8 cellular contexts compared by ENCODE assay signal in the genomic region with DNA sequence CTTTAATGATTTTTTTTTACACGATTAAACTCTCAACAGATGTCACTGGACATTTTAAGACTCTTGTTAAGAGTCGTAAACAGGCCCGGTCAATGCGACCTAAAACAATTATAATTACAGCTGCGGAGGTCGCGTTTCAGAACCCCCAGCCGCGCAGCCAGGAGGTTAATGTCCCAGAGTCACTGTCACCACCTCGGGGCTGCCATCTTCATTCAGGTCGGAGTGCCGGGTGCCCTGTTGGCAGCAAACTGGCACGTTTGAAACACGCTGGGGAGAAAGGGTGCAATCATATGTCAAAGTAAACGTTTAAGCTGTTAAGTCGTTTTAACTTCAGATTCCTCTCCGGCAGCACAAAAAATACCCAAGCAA. TPM values are rescaled to one million over a fixed set of nuclear protein-coding genes. Genes with fewer than 3 reads are reported as not detected.
DNase-seq lines count a peak whose midpoint lies in the region; ATAC-seq, FAIRE-seq and TF ChIP-seq lines count a peak whose summit lies in the region.

No MANE protein-coding gene starts in this region.

- no peak for ATAC-seq in HepG2
- no peak for ATAC-seq in upper lobe of right lung
- ATAC-seq in HG02798 (IDR thresholded peaks at IDR 0.05; ENCODE audit: poor library complexity, unreplicated experiment) = no peak
- ATAC-seq in left lobe of liver = no peak

- intact Hi-C loops in HepG2 (cut with micrococcal nuclease; ENCODE audit: unreplicated experiment) (no loop called here), upper lobe of right lung (cut with DNase I) (no loop called here)

- no peak for TF ChIP-seq POLR2A in HepG2 (IDR thresholded peaks at IDR 0.05; ENCODE audit: insufficient read depth in 1 of 2, low read depth in 2 of 2, low read length in 2 of 2)

- H3K27me3 ChIP-seq in adipocyte (replicated peaks; ENCODE audit: control insufficient read depth, insufficient read depth, low read length) (peaks cover 48% of the 10 kb centered on the region), HepG2 (ENCODE audit: control insufficient read depth in 1 of 2, insufficient read depth in 2 of 2, low read length in 2 of 2) (peaks cover 6 to 44% of the 10 kb centered on the region in 2 experiments), upper lobe of right lung (peaks cover 73% of the 10 kb centered on the region)

- H3K4me3 ChIP-seq in adipocyte (ENCODE audit: low read length) = peak overlapping the region; percentile 76
- no peak overlapping the region for H3K4me3 ChIP-seq in HepG2 (replicated peaks in 1 of 3; ENCODE audit: insufficient read depth in 1 of 3, low read depth in 2 of 3, low read length in 3 of 3)
- peak overlapping the region; percentile 47 for H3K4me3 ChIP-seq in upper lobe of right lung

- in situ Hi-C loops in HepG2 (cut with HindIII; ENCODE audit: extremely low pct_ligation_motif_present, low pct_unique_long_range_greater_than_20kb) = no loop called here

- H3K36me3 Mint-ChIP-seq in activated naive CD4-positive, alpha-beta T cell treated with anti-CD3 and anti-CD28 coated beads, Interleukin-2, amount 10 ng/mL, durations not matched to agents 7 days and 5 days = peaks cover 2% of the 10 kb centered on the region

- no peaks in the 10 kb centered on the region for H3K79me2 ChIP-seq in HepG2 (ENCODE audit: insufficient read depth, low read length)

- WGBS in HepG2 (ENCODE audit: low lambda C conversion rate) = 10% methylated on average over 9 of the region's 17 CpGs

- H3K36me3 ChIP-seq in adipocyte (ENCODE audit: control insufficient read depth, insufficient read depth, low read length, severe bottlenecking) (no peaks in the 10 kb centered on the region), HepG2 (replicated peaks in 1 of 2; ENCODE audit: control insufficient read depth in 1 of 2, insufficient read depth in 2 of 2, low read length in 2 of 2) (no peaks in the 10 kb centered on the region), upper lobe of right lung (no peaks in the 10 kb centered on the region)

- TF ChIP-seq EP300 in HepG2 (IDR thresholded peaks at IDR 0.05; ENCODE audit: low read depth in 2 of 2, low read length in 2 of 2) (no peak), HepG2 (CRISPR knock-in tag; IDR thresholded peaks at IDR 0.05; ENCODE audit: borderline replicate concordance) (no peak)

- peak overlapping the region; percentile 80 for H3K4me3 Mint-ChIP-seq in activated naive CD4-positive, alpha-beta T cell treated with anti-CD3 and anti-CD28 coated beads, Interleukin-2, amount 10 ng/mL, durations not matched to agents 7 days and 5 days

- H3K4me1 Mint-ChIP-seq in activated naive CD4-positive, alpha-beta T cell treated with anti-CD3 and anti-CD28 coated beads, Interleukin-2, amount 10 ng/mL, durations not matched to agents 7 days and 5 days = peaks cover 11% of the 10 kb centered on the region

- H3K27ac Mint-ChIP-seq in activated naive CD4-positive, alpha-beta T cell treated with anti-CD3 and anti-CD28 coated beads, Interleukin-2, amount 10 ng/mL, durations not matched to agents 7 days and 5 days = no peak overlapping the region

- H3K27ac ChIP-seq in HepG2 (ENCODE audit: extremely low read length, insufficient read depth, low read length) = no peak overlapping the region
- no peak overlapping the region for H3K27ac ChIP-seq in upper lobe of right lung

- TF ChIP-seq CTCF in HepG2 (CRISPR knock-in tag; IDR thresholded peaks at IDR 0.05) (no peak), upper lobe of right lung (IDR thresholded peaks at IDR 0.05) (no peak)

- H3K9ac ChIP-seq in adipocyte (ENCODE audit: low read length) = peak overlapping the region; percentile 44
- no peak overlapping the region for H3K9ac ChIP-seq in HepG2 (ENCODE audit: insufficient read depth, low read depth, low read length)

- POLR2A ChIA-PET in HepG2 (lab: Yijun Ruan, JAX) = no interaction called here

- H3K9me3 ChIP-seq in adipocyte (ENCODE audit: control insufficient read depth, low read length) (peaks cover 14% of the 10 kb centered on the region), HepG2 (ENCODE audit: low read length) (no peaks in the 10 kb centered on the region), upper lobe of right lung (no peaks in the 10 kb centered on the region)

- H3K4me2 ChIP-seq in HepG2 (ENCODE audit: low read depth, low read length) = no peak overlapping the region; the same call in 1 of the 2 replicates

- BruUV-seq in HepG2 (replicated peaks; lab: Mats Ljungman, UMichigan) = no TSS peak

- no peaks in the 10 kb centered on the region for H4K20me1 ChIP-seq in HepG2 (ENCODE audit: insufficient read depth, low read length)

- H2AFZ ChIP-seq in HepG2 (ENCODE audit: low read length) = no peak overlapping the region

- DNase-seq in activated naive CD4-positive, alpha-beta T cell treated with anti-CD3 and anti-CD28 coated beads, Interleukin-2, amount 10 ng/mL, durations not matched to agents 7 days and 5 days = no peak
- no peak for DNase-seq in activated naive CD4-positive, alpha-beta T cell (lab: John Stamatoyannopoulos, UW)
- DNase-seq in adipocyte (ENCODE audit: low read depth) (no peak), HepG2 (ENCODE audit: low spot score) (no peak), upper lobe of right lung (no peak), NCI-H446 treated with DMSO at 0.1 percent for 48 hours (lab: John Stamatoyannopoulos, UW) (no peak), left lobe of liver (ENCODE audit: low spot score) (no peak)

- CTCF ChIA-PET in activated naive CD4-positive, alpha-beta T cell treated with anti-CD3 and anti-CD28 coated beads, Interleukin-2, amount 10 ng/mL, durations not matched to agents 7 days and 5 days (lab: Charles Lee) = no interaction called here
- CTCF ChIA-PET in HepG2 (lab: Yijun Ruan, JAX; ENCODE audit: low intra/inter-chr PET ratio, low total read pairs) = no interaction called here

- H3K4me1 ChIP-seq in adipocyte (ENCODE audit: control insufficient read depth, insufficient read depth, low read length) = peaks cover 7% of the 10 kb centered on the region
- H3K4me1 ChIP-seq in HepG2 (ENCODE audit: insufficient read depth, low read length) = no peaks in the 10 kb centered on the region
- peaks cover 23% of the 10 kb centered on the region for H3K4me1 ChIP-seq in upper lobe of right lung

- TF ChIP-seq RAD21 in HepG2 (CRISPR knock-in tag; IDR thresholded peaks at IDR 0.05) = no peak

- no peak for FAIRE-seq in HepG2 (lab: Jason Lieb, UNC)

- H3K27me3 Mint-ChIP-seq in activated naive CD4-positive, alpha-beta T cell treated with anti-CD3 and anti-CD28 coated beads, Interleukin-2, amount 10 ng/mL, durations not matched to agents 7 days and 5 days = peaks cover 80% of the 10 kb centered on the region

- no peaks in the 10 kb centered on the region for H3K9me3 Mint-ChIP-seq in activated naive CD4-positive, alpha-beta T cell treated with anti-CD3 and anti-CD28 coated beads, Interleukin-2, amount 10 ng/mL, durations not matched to agents 7 days and 5 days

TF ChIP-seq in HepG2, 621 proteins besides CTCF, POLR2A, EP300 and RAD21:
- TF ChIP-seq ZNF543 (CRISPR knock-in tag; IDR thresholded peaks at IDR 0.05) = no peak
- TF ChIP-seq ZNF639 (CRISPR knock-in tag; conservative IDR thresholded peaks at IDR 0.05) = no peak
- TF ChIP-seq EZH2 (conservative IDR thresholded peaks at IDR 0.05; ENCODE audit: low read depth, low read length) = 0 out of 2 replicates have a peak, but pooled peaks have one; percentile 69

RNA-seq across cellular contexts. Expression of gene PHF21B, which starts 0.7 kb away (rescaled TPM):
- not detected in 2 replicates for total RNA-seq in HepG2 (2016; rRNA removed; fragmentation: Illumina TruSeq; extraction: Trizol)
- total RNA-seq in HepG2 (2016; cell fraction: cytosol; rRNA removed; fragmentation: Illumina TruSeq; extraction: Trizol; ENCODE audit: low read depth) = not detected in 2 replicates
- total RNA-seq in HepG2 (2016; cell fraction: insoluble cytoplasmic fraction; rRNA removed; fragmentation: Illumina TruSeq; extraction: Trizol) = not detected in 2 replicates
- total RNA-seq in HepG2 (2016; cell fraction: membrane; rRNA removed; fragmentation: Illumina TruSeq; extraction: Trizol) = not detected in 2 replicates
- total RNA-seq in HepG2 (2016; cell fraction: nucleus; rRNA removed; fragmentation: Illumina TruSeq; extraction: Trizol) = not detected in 2 replicates
- polyA plus RNA-seq in HepG2 (2011; rRNA removed) = not detected in 2 replicates
- polyA plus RNA-seq in HepG2 (2011; cell fraction: cytosol; rRNA removed) = not detected in 2 replicates
- polyA plus RNA-seq in HepG2 (2011; cell fraction: nucleus; rRNA removed) = not detected in 2 replicates
- not detected in 2 replicates for polyA plus RNA-seq in HepG2 (2012)
- polyA plus RNA-seq in HepG2 (2016; cell fraction: cytosol; fragmentation: Illumina TruSeq; extraction: Trizol; ENCODE audit: low read depth) = not detected in 2 replicates
- not detected in 2 replicates for polyA plus RNA-seq in HepG2 (2016; cell fraction: insoluble cytoplasmic fraction; fragmentation: Illumina TruSeq; extraction: Trizol; ENCODE audit: low read depth)
- polyA plus RNA-seq in HepG2 (2016; cell fraction: membrane; fragmentation: Illumina TruSeq; extraction: Trizol; ENCODE audit: low read depth) = not detected in 2 replicates
- not detected in 2 replicates for polyA plus RNA-seq in HepG2 (2016; cell fraction: nucleus; fragmentation: Illumina TruSeq; extraction: Trizol; ENCODE audit: insufficient read depth, low read depth)
- 0.05 TPM in 1 of 2 replicates, not detected in the other for polyA minus RNA-seq in HepG2 (2011; rRNA and poly(A)+ RNA removed; ENCODE audit: low replicate concordance)
- polyA minus RNA-seq in HepG2 (2011; cell fraction: cytosol; rRNA and poly(A)+ RNA removed) = not detected in 2 replicates
- not detected in 2 replicates for polyA minus RNA-seq in HepG2 (2011; cell fraction: nucleus; rRNA and poly(A)+ RNA removed)
- 0.12 TPM for total RNA-seq in upper lobe of right lung
- not detected for total RNA-seq in left lobe of liver

Comparison
In these comparisons a context has a peak if more than half of its experiments do, and no peak if none do; other contexts are left out.
1. H3K4me3 ChIP-seq: peak in adipocyte (single experiment) and upper lobe of right lung (single experiment); none in HepG2 (0 of 3).